Comparison of ENCODE assay signal across 18 cellular contexts in genomic region chr16:79897444-79898146, GRCh38.
DNase-seq lines count a peak whose midpoint lies in the region; ATAC-seq and TF ChIP-seq lines count a peak whose summit lies in the region.
"Had no signal": no experiment of that assay in that cellular context is flagged by ENCODE, and none has a peak within 500 bp of the region (broad histone marks: within the 10 kb centered on the region; RNA-seq: fewer than 3 reads in every experiment).

No MANE protein-coding gene starts in this region.

- H3K36me3 Mint-ChIP-seq in type B pancreatic cell = no peaks in the 10 kb centered on the region

- H3K27me3 Mint-ChIP-seq in type B pancreatic cell = peaks cover 3% of the 10 kb centered on the region

- no peak overlapping the region for H3K9ac ChIP-seq in liver (ENCODE audit: low read depth in 1 of 2, low read length in 2 of 2)

- TF ChIP-seq RAD21 in liver (IDR thresholded peaks at IDR 0.05) = peak; percentile 67 to 74

- peaks cover 6% of the 10 kb centered on the region for H3K9me3 Mint-ChIP-seq in type B pancreatic cell
- H3K9me3 Mint-ChIP-seq: effector memory CD8-positive, alpha-beta T cell had no signal

- no peaks in the 10 kb centered on the region for H3K9me3 ChIP-seq in liver (ENCODE audit: control insufficient read depth in 4 of 4, low read length in 3 of 4)
- H3K9me3 ChIP-seq: HAP-1, upper lobe of left lung had no signal

- H3K36me3 ChIP-seq in liver (ENCODE audit: control insufficient read depth in 4 of 4, insufficient read depth in 3 of 4, low read depth in 1 of 4, low read length in 3 of 4) = no peaks in the 10 kb centered on the region
- H3K36me3 ChIP-seq: HAP-1, upper lobe of left lung had no signal

- WGBS in liver = 23% methylated on average over 8 of the region's 8 CpGs

- intact Hi-C loops in Right ventricle myocardium inferior (cut with DNase I) (no loop called here), cardiac septum (cut with DNase I) (no loop called here)

- no peaks in the 10 kb centered on the region for H3K27me3 ChIP-seq in liver (ENCODE audit: control insufficient read depth in 4 of 4, insufficient read depth in 4 of 4, low read length in 3 of 4)
- H3K27me3 ChIP-seq: upper lobe of left lung had no signal

- peak overlapping the region; percentile 38 for H3K27ac Mint-ChIP-seq in type B pancreatic cell
- H3K27ac Mint-ChIP-seq: effector memory CD8-positive, alpha-beta T cell had no signal

- H3K4me3 ChIP-seq in epithelial cell of proximal tubule (ENCODE audit: low read depth, low read length) (no peak overlapping the region), liver (ENCODE audit: low read depth in 1 of 3, low read length in 3 of 3) (no peak overlapping the region)
- H3K4me3 ChIP-seq: GM12878, HAP-1, skin epidermis, upper lobe of left lung had no signal

- TF ChIP-seq CTCF in epithelial cell of proximal tubule (conservative IDR thresholded peaks at IDR 0.05; ENCODE audit: low read depth, low read length) (no peak), liver (IDR thresholded peaks at IDR 0.05; ENCODE audit: low read depth, low read length, missing input control) (peak; percentile 15), type B pancreatic cell (conservative IDR thresholded peaks at IDR 0.05) (no peak)

- DNase-seq in Right ventricle myocardium inferior (ENCODE audit: missing footprints) = no peak
- DNase-seq in cardiac septum (ENCODE audit: low spot score) = no peak
- DNase-seq in epithelial cell of proximal tubule (ENCODE audit: low read depth) = peak; percentile 83
- DNase-seq in type B pancreatic cell (ENCODE audit: extremely low spot score, unreplicated experiment) = no peak
- no peak for DNase-seq in Kasumi-1 (lab: John Stamatoyannopoulos, UW)
- DNase-seq in SK-N-DZ (ENCODE audit: low spot score) = no peak
- no peak for DNase-seq in NK-92 (lab: John Stamatoyannopoulos, UW; ENCODE audit: unreplicated experiment)
- DNase-seq: DMS53; effector memory CD8-positive, alpha-beta T cell; hypothalamus; IMR-90; NCI-H69; SHP77 treated with DMSO at 0.1 percent for 48 hours; upper lobe of left lung had no signal

- H3K4me1 ChIP-seq in liver (ENCODE audit: control insufficient read depth in 4 of 4, insufficient read depth in 4 of 4, low read length in 3 of 4) = peaks cover 7 to 38% (median 27%) of the 10 kb centered on the region in 4 donors
- H3K4me1 ChIP-seq: HAP-1, upper lobe of left lung had no signal

- peak overlapping the region; percentile 66 to 79 for H3K27ac ChIP-seq in liver (ENCODE audit: low read depth in 1 of 2, low read length in 2 of 2)
- H3K27ac ChIP-seq: upper lobe of left lung had no signal

- ATAC-seq in Right ventricle myocardium inferior = peak; percentile 37
- ATAC-seq: effector memory CD8-positive, alpha-beta T cell; GM12878 had no signal

- H3K4me1 Mint-ChIP-seq in type B pancreatic cell (ENCODE audit: unreplicated experiment) = peaks cover 6% of the 10 kb centered on the region

- H3K4me3 Mint-ChIP-seq in type B pancreatic cell = no peak overlapping the region
- H3K4me3 Mint-ChIP-seq: effector memory CD8-positive, alpha-beta T cell had no signal

TF ChIP-seq in liver, 16 proteins besides CTCF, POLR2A, EP300 and RAD21:
- TF ChIP-seq, protein P1, sequence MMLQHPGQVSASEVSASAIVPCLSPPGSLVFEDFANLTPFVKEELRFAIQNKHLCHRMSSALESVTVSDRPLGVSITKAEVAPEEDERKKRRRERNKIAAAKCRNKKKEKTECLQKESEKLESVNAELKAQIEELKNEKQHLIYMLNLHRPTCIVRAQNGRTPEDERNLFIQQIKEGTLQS (IDR thresholded peaks at IDR 0.05) = peak; percentile 45
- TF ChIP-seq FOXA1 (IDR thresholded peaks at IDR 0.05) = peak; percentile 80
- TF ChIP-seq NR2F2 (IDR thresholded peaks at IDR 0.05) = peak; percentile 95
- TF ChIP-seq, protein P2, sequence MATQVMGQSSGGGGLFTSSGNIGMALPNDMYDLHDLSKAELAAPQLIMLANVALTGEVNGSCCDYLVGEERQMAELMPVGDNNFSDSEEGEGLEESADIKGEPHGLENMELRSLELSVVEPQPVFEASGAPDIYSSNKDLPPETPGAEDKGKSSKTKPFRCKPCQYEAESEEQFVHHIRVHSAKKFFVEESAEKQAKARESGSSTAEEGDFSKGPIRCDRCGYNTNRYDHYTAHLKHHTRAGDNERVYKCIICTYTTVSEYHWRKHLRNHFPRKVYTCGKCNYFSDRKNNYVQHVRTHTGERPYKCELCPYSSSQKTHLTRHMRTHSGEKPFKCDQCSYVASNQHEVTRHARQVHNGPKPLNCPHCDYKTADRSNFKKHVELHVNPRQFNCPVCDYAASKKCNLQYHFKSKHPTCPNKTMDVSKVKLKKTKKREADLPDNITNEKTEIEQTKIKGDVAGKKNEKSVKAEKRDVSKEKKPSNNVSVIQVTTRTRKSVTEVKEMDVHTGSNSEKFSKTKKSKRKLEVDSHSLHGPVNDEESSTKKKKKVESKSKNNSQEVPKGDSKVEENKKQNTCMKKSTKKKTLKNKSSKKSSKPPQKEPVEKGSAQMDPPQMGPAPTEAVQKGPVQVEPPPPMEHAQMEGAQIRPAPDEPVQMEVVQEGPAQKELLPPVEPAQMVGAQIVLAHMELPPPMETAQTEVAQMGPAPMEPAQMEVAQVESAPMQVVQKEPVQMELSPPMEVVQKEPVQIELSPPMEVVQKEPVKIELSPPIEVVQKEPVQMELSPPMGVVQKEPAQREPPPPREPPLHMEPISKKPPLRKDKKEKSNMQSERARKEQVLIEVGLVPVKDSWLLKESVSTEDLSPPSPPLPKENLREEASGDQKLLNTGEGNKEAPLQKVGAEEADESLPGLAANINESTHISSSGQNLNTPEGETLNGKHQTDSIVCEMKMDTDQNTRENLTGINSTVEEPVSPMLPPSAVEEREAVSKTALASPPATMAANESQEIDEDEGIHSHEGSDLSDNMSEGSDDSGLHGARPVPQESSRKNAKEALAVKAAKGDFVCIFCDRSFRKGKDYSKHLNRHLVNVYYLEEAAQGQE (IDR thresholded peaks at IDR 0.05) = peak; percentile 88
- TF ChIP-seq YY1 (IDR thresholded peaks at IDR 0.05) = peak; percentile 79
- peak; percentile 98 for TF ChIP-seq RXRA (IDR thresholded peaks at IDR 0.05)
- TF ChIP-seq HNF4G (IDR thresholded peaks at IDR 0.05) = peak; percentile 99
- peak; percentile 67 for TF ChIP-seq FOXA2 (IDR thresholded peaks at IDR 0.05)
- peak in 1 of 2 donors; percentile 77 for TF ChIP-seq EGR1 (IDR thresholded peaks at IDR 0.05; ENCODE audit: low read depth in 2 of 2)
- peak in 1 of 2 donors; percentile 58 for TF ChIP-seq GABPA (IDR thresholded peaks at IDR 0.05 in 1 of 2, conservative IDR thresholded peaks at IDR 0.05 in 1 of 2)
- TF ChIP-seq MAX (IDR thresholded peaks at IDR 0.05) = peak; percentile 93
- peak; percentile 100 for TF ChIP-seq HNF4A (conservative IDR thresholded peaks at IDR 0.05)
- peak; percentile 90 for TF ChIP-seq ZBTB33 (IDR thresholded peaks at IDR 0.05)
- TF ChIP-seq SP1 (IDR thresholded peaks at IDR 0.05) = peak; percentile 100
- peak; percentile 86 to 94 for TF ChIP-seq JUND (IDR thresholded peaks at IDR 0.05)
- TF ChIP-seq TAF1 (conservative IDR thresholded peaks at IDR 0.05) = no peak
